Comparison of ENCODE assay signal across 9 cellular contexts in genomic region chr5:50969207-50970145, GRCh38.
DNase-seq lines count a peak whose midpoint lies in the region; ATAC-seq and TF ChIP-seq lines count a peak whose summit lies in the region.
"Had no signal": no experiment of that assay in that cellular context is flagged by ENCODE, and none has a peak within 500 bp of the region (broad histone marks: within the 10 kb centered on the region; RNA-seq: fewer than 3 reads in every experiment).

No MANE protein-coding gene starts in this region.

- no peak overlapping the region for H3K23ac ChIP-seq in trophoblast cell (ENCODE audit: low read length)

- WGBS in trophoblast cell (ENCODE audit: extremely low coverage, insufficient coverage, insufficient read length), result no CpG with 5 or more reads among the region's 64 CpGs

- no peaks in the 10 kb centered on the region for H3K4me1 ChIP-seq in foreskin keratinocyte
- peaks cover 7 to 11% of the 10 kb centered on the region in 2 experiments for H3K4me1 ChIP-seq in trophoblast cell (ENCODE audit: control insufficient read depth in 1 of 2, insufficient read depth in 2 of 2, low read length in 2 of 2)

- no peaks in the 10 kb centered on the region for H3K79me1 ChIP-seq in trophoblast cell (ENCODE audit: low read length)

- DNase-seq in COR-L47 (lab: John Stamatoyannopoulos, UW), result peak; percentile 27
- DNase-seq in NCI-H2227 (lab: John Stamatoyannopoulos, UW; ENCODE audit: unreplicated experiment), result peak; percentile 49
- no peak for DNase-seq in foreskin keratinocyte
- DNase-seq in trophoblast cell, result no peak
- no peak for DNase-seq in KG1 (lab: John Stamatoyannopoulos, UW)
- no peak for DNase-seq in dermis blood vessel endothelial cell
- no peak for DNase-seq in HK-2 (ENCODE audit: unreplicated experiment)
- DNase-seq in OCI-M2 (lab: John Stamatoyannopoulos, UW; ENCODE audit: unreplicated experiment), result no peak
- DNase-seq: activated naive CD4-positive, alpha-beta T cell had no signal

- H3K36me3 ChIP-seq in trophoblast cell (ENCODE audit: control insufficient read depth in 1 of 2, insufficient read depth in 2 of 2, low read length in 2 of 2), result no peaks in the 10 kb centered on the region

- H3K14ac ChIP-seq in trophoblast cell (ENCODE audit: low read length), result peak overlapping the region; percentile 13

- H3K27me3 ChIP-seq in foreskin keratinocyte (peaks cover 57% of the 10 kb centered on the region), trophoblast cell (ENCODE audit: insufficient read depth, low read length) (peaks cover 60% of the 10 kb centered on the region)

- no peak for TF ChIP-seq CTCF in foreskin keratinocyte (conservative IDR thresholded peaks at IDR 0.05)

- H3K27ac ChIP-seq in foreskin keratinocyte (no peak overlapping the region), trophoblast cell (ENCODE audit: low read depth, low read length) (no peak overlapping the region)

- H2AK5ac ChIP-seq in trophoblast cell (ENCODE audit: low read length), result no peak overlapping the region

- no peak overlapping the region for H2BK120ac ChIP-seq in trophoblast cell (ENCODE audit: insufficient read depth, low read length, poor library complexity)

- peak overlapping the region; percentile 26 for H3K4me3 ChIP-seq in trophoblast cell (ENCODE audit: low read depth, low read length)

- H2AFZ ChIP-seq in trophoblast cell (ENCODE audit: insufficient read depth, low read length, poor library complexity), result peak overlapping the region; percentile 59

- H2BK5ac ChIP-seq in trophoblast cell (ENCODE audit: low read depth, low read length, poor library complexity), result no peak overlapping the region

- H4K12ac ChIP-seq in trophoblast cell (ENCODE audit: low read depth, low read length), result no peak overlapping the region

- H3K79me2 ChIP-seq in trophoblast cell (ENCODE audit: control insufficient read depth, insufficient read depth, low read length, poor library complexity), result no peaks in the 10 kb centered on the region

- H2BK12ac ChIP-seq in trophoblast cell (ENCODE audit: low read length), result no peak overlapping the region

- no peaks in the 10 kb centered on the region for H3K9me3 ChIP-seq in trophoblast cell (ENCODE audit: insufficient read depth, low read depth, low read length)

- H4K91ac ChIP-seq in trophoblast cell (ENCODE audit: low read depth, low read length), result no peak overlapping the region

- H4K8ac ChIP-seq in trophoblast cell (ENCODE audit: low read depth, low read length), result no peak overlapping the region

- H3K4me2 ChIP-seq in trophoblast cell (ENCODE audit: low read length), result peak overlapping the region; percentile 80

- H3K18ac ChIP-seq in trophoblast cell (ENCODE audit: low read length), result no peak overlapping the region

- no peak overlapping the region for H3K4ac ChIP-seq in trophoblast cell (ENCODE audit: low read depth, low read length)

- peak; percentile 64 for ATAC-seq in foreskin keratinocyte

- H3K9ac ChIP-seq in trophoblast cell (ENCODE audit: low read length), result no peak overlapping the region

Comparison
In these comparisons a context has a peak if more than half of its experiments do, and no peak if none do; other contexts are left out.
1. DNase-seq: peak in COR-L47 (single experiment) and NCI-H2227 (single experiment); none in foreskin keratinocyte (0 of 2), trophoblast cell (0 of 2), KG1 (single experiment), dermis blood vessel endothelial cell (single experiment), HK-2 (single experiment) and OCI-M2 (single experiment).